Comparison of ENCODE assay signal across 9 cellular contexts in the genomic region with DNA sequence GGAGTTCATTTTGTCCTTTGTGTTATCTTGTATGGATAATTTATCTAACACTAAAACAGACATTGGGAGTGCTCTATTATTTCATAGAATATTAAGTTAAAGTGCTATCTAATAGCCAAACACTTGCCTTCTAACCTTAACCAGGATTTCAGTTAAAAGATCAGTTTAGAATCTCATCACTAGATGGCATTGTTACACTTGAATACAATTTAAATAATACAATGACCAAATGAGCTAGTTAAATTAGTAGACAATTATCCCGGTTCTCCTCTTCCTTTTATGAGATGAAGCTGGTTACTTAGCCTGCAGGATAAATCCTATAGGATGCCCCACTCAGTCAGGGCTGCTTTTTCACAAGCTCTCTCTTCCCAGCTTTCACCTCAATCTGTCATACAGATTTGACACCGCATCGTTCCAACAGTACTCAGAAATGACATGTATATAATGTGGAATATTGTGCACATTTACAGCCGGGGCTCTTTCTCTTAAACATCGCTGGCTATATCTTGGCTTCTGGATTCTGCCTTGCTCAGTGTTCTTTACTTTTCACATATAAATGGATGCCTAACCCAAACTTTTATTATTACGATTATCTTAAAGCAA.
DNase-seq lines count a peak whose midpoint lies in the region; ATAC-seq and TF ChIP-seq lines count a peak whose summit lies in the region.
"Had no signal": no experiment of that assay in that cellular context is flagged by ENCODE, and none has a peak within 500 bp of the region (broad histone marks: within the 10 kb centered on the region; RNA-seq: fewer than 3 reads in every experiment).

No MANE protein-coding gene starts in this region.

- no peaks in the 10 kb centered on the region for H3K79me2 ChIP-seq in osteoblast (ENCODE audit: insufficient read depth, low read length)

- no peak overlapping the region for H3K27ac ChIP-seq in osteoblast (ENCODE audit: low read depth, low read length)
- no peak overlapping the region for H3K27ac ChIP-seq in CD8-positive, alpha-beta memory T cell (ENCODE audit: low read depth, low read length)

- H3K9me3 ChIP-seq in osteoblast (ENCODE audit: low read depth, low read length) (no peaks in the 10 kb centered on the region), mucosa of descending colon (no peaks in the 10 kb centered on the region)
- H3K9me3 ChIP-seq in CD8-positive, alpha-beta memory T cell (ENCODE audit: low read length) = no peaks in the 10 kb centered on the region
- H3K9me3 ChIP-seq: HAP-1 had no signal

- intact Hi-C loops in mucosa of descending colon (cut with DNase I, micrococcal nuclease) = loop anchor here in 1 of 2 donors (10.0 kb wide), 1 partner anchor 1818 kb away; no protein-coding TSS in a partner anchor

- H3K36me3 Mint-ChIP-seq in CD8-positive, alpha-beta memory T cell = no peaks in the 10 kb centered on the region

- CTCF ChIA-PET in CD8-positive, alpha-beta memory T cell (lab: Charles Lee) = interaction anchor here (1.4 kb wide), 1 partner anchor 1816 kb away, joined by 3 read pairs; no protein-coding TSS in a partner anchor

- no peaks in the 10 kb centered on the region for H3K27me3 ChIP-seq in osteoblast (ENCODE audit: insufficient read depth, low read length)
- H3K27me3 ChIP-seq in CD8-positive, alpha-beta memory T cell (ENCODE audit: insufficient read depth, low read length, poor library complexity, severe bottlenecking) = no peaks in the 10 kb centered on the region

- POLR2A ChIA-PET in CD8-positive, alpha-beta memory T cell (lab: Charles Lee) = no interaction called here

- TF ChIP-seq CTCF in cardiac fibroblast (IDR thresholded peaks at IDR 0.05; ENCODE audit: low read depth, low read length) (peak; percentile 29), osteoblast (IDR thresholded peaks at IDR 0.05; ENCODE audit: extremely low read depth, low read depth, low read length) (peak; percentile 42), mucosa of descending colon (IDR thresholded peaks at IDR 0.05) (no peak)

- no peak overlapping the region for H3K27ac Mint-ChIP-seq in CD8-positive, alpha-beta memory T cell

- no peaks in the 10 kb centered on the region for H3K4me1 Mint-ChIP-seq in CD8-positive, alpha-beta memory T cell

- no peak overlapping the region for H2AFZ ChIP-seq in osteoblast (ENCODE audit: low read length)

- ATAC-seq in GM21576 (IDR thresholded peaks at IDR 0.05; ENCODE audit: unreplicated experiment) (peak; percentile 55), mucosa of descending colon (no peak)

- H4K20me1 ChIP-seq in osteoblast (ENCODE audit: insufficient read depth, low read length) = no peaks in the 10 kb centered on the region

- no peak overlapping the region for H3K4me3 Mint-ChIP-seq in CD8-positive, alpha-beta memory T cell

- H3K9me3 Mint-ChIP-seq in CD8-positive, alpha-beta memory T cell = no peaks in the 10 kb centered on the region

- no peaks in the 10 kb centered on the region for H3K4me1 ChIP-seq in osteoblast (ENCODE audit: insufficient read depth, low read length)
- no peaks in the 10 kb centered on the region for H3K4me1 ChIP-seq in mucosa of descending colon (ENCODE audit: low read depth)
- H3K4me1 ChIP-seq in CD8-positive, alpha-beta memory T cell (ENCODE audit: insufficient read depth, low read length) = no peaks in the 10 kb centered on the region

- peak; percentile 3 to 12 for DNase-seq in AML-193 (lab: John Stamatoyannopoulos, UW)
- peak; percentile 69 for DNase-seq in NCI-H446 treated with DMSO at 0.1 percent for 48 hours (lab: John Stamatoyannopoulos, UW)
- DNase-seq in cardiac fibroblast (ENCODE audit: low read depth in 2 of 2) = peak; percentile 40 to 57
- no peak for DNase-seq in osteoblast (ENCODE audit: insufficient read length, low spot score, missing footprints)
- DNase-seq in mucosa of descending colon = no peak
- no peak for DNase-seq in CD8-positive, alpha-beta memory T cell
- no peak for DNase-seq in stimulated activated CD4-positive, alpha-beta T cell treated with anti-CD3 and anti-CD28 coated beads, Interleukin-12 subunit alpha, Interleukin-12 subunit beta, amount 100 ng/mL, for 4 hours

- H3K4me3 ChIP-seq in cardiac fibroblast (replicated peaks in 1 of 2; ENCODE audit: low read depth in 2 of 2, low read length in 2 of 2) (no peak overlapping the region), osteoblast (ENCODE audit: insufficient read depth, low read length) (no peak overlapping the region), mucosa of descending colon (no peak overlapping the region)
- no peak overlapping the region for H3K4me3 ChIP-seq in CD8-positive, alpha-beta memory T cell (ENCODE audit: low read length)
- H3K4me3 ChIP-seq: HAP-1 had no signal

- H3K36me3 ChIP-seq in osteoblast (ENCODE audit: insufficient read depth, low read length) = no peaks in the 10 kb centered on the region
- H3K36me3 ChIP-seq in mucosa of descending colon (ENCODE audit: low read depth) = no peaks in the 10 kb centered on the region
- no peaks in the 10 kb centered on the region for H3K36me3 ChIP-seq in CD8-positive, alpha-beta memory T cell (ENCODE audit: insufficient read depth, low read length)
- H3K36me3 ChIP-seq: HAP-1 had no signal

- no peak overlapping the region for H3K4me2 ChIP-seq in osteoblast (ENCODE audit: insufficient read depth, low read length)

- H3K27me3 Mint-ChIP-seq in CD8-positive, alpha-beta memory T cell = peaks cover 0 to 2% of the 10 kb centered on the region in 2 donors

Comparison
In these comparisons a context has a peak if more than half of its experiments do, and no peak if none do; other contexts are left out.
1. DNase-seq: peak in AML-193 (2 of 2), NCI-H446 treated with DMSO at 0.1 percent for 48 hours (single experiment) and cardiac fibroblast (2 of 2); none in osteoblast (single experiment), mucosa of descending colon (0 of 3), CD8-positive, alpha-beta memory T cell (0 of 5) and stimulated activated CD4-positive, alpha-beta T cell treated with anti-CD3 and anti-CD28 coated beads, Interleukin-12 subunit alpha, Interleukin-12 subunit beta, amount 100 ng/mL, for 4 hours (single experiment).